Comparison of ENCODE assay signal across 8 cellular contexts in the genomic region with DNA sequence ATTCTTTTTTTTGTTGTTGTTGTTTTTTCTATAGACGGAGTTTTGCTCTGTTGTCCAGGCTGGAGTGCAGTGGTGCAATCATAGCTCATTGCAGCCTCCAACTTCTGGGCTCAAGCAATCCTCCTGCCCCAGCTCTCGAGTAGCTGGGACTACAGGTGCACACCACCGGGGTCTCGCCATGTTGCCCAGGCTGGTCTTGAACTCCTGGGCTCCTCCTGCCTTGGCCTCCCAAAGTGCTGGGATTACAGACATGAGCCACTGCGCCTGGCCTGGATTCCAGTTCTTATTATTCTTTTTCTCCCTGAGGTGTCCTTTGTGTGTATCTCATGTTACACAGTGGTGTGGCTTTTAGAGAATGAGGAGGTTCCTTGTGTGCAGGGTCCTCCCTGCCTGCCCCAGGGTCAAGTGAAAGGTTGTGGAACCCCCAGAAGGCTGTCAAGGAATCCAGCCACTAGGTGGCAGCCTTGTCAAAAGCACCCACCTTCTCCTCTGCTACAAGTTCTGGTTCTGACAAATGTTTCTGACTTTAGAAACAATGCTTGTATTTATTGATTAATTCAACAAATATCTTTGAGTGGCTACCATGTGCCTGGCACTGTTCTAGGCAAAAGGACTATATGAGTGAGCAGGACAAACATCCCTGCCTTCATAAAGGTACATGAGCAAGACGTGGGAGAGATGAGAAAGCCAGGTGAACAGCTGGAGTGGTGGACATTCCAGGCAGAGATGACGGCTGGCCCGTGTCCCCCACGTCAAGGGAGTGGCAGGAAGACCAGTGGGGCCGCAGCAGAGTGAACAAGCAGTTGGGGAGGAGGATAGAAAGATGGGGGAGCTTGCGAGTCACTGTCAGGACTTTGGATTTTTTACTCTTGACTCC.
DNase-seq lines count a peak whose midpoint lies in the region; ATAC-seq and TF ChIP-seq lines count a peak whose summit lies in the region.

No MANE protein-coding gene starts in this region.

- H3K79me1 ChIP-seq in neuronal stem cell (ENCODE audit: low read depth, low read length) = no peaks in the 10 kb centered on the region

- no peak overlapping the region for H3K4ac ChIP-seq in neuronal stem cell (ENCODE audit: low read length)

- H3K18ac ChIP-seq in neuronal stem cell (ENCODE audit: low read length) = no peak overlapping the region

- no peak overlapping the region for H3K4me3 Mint-ChIP-seq in activated T-helper 17 cell treated with anti-CD3 and anti-CD28 coated beads, Interleukin-2, amount 50 U/mL, for 72 hours
- H3K4me3 Mint-ChIP-seq in stimulated activated naive CD8-positive, alpha-beta T cell treated with anti-CD3 and anti-CD28 coated beads, Interleukin-15, amount 100 ng/mL, for 72 hours = no peak overlapping the region

- H3K36me3 ChIP-seq in BJ (ENCODE audit: control insufficient read depth, insufficient read depth, low read length) = no peaks in the 10 kb centered on the region
- H3K36me3 ChIP-seq in neuronal stem cell (replicated peaks in 1 of 2; ENCODE audit: control insufficient read depth in 2 of 2, insufficient read depth in 2 of 2, low read length in 2 of 2) = no peaks in the 10 kb centered on the region

- H2BK15ac ChIP-seq in neuronal stem cell (ENCODE audit: low read length) = no peak overlapping the region

- DNase-seq in BJ (ENCODE audit: low read depth) (no peak), HFF-Myc (ENCODE audit: extremely low read depth, low read depth) (peak; percentile 22), RKO (ENCODE audit: low spot score) (peak; percentile 56), fibroblast of peridontal ligament (ENCODE audit: extremely low read depth) (peak; percentile 78), neuronal stem cell (ENCODE audit: low spot score) (peak; percentile 71)
- DNase-seq in stimulated activated naive CD8-positive, alpha-beta T cell treated with anti-CD3 and anti-CD28 coated beads, Interleukin-15, amount 100 ng/mL, for 72 hours = peak; percentile 63 to 66

- H2BK12ac ChIP-seq in neuronal stem cell (ENCODE audit: low read length) = no peak overlapping the region

- no peak overlapping the region for H2AFZ ChIP-seq in neuronal stem cell (ENCODE audit: low read length)

- H3K9me3 Mint-ChIP-seq in activated T-helper 17 cell treated with anti-CD3 and anti-CD28 coated beads, Interleukin-2, amount 50 U/mL, for 72 hours = no peaks in the 10 kb centered on the region
- no peaks in the 10 kb centered on the region for H3K9me3 Mint-ChIP-seq in stimulated activated naive CD8-positive, alpha-beta T cell treated with anti-CD3 and anti-CD28 coated beads, Interleukin-15, amount 100 ng/mL, for 72 hours

- POLR2A ChIA-PET in BJ (lab: Charles Lee) = no interaction called here

- H4K91ac ChIP-seq in neuronal stem cell (ENCODE audit: low read depth, low read length, poor library complexity) = no peak overlapping the region

- CTCF ChIA-PET in BJ (lab: Yijun Ruan, JAX) = interaction anchor here (0.6 to 4.1 kb wide), 35 partner anchors 8 to 929 kb away, joined by 3 to 46 read pairs (median 4); partner anchors contain the start of gene AKAP10

- no peaks in the 10 kb centered on the region for H3K4me1 Mint-ChIP-seq in activated T-helper 17 cell treated with anti-CD3 and anti-CD28 coated beads, Interleukin-2, amount 50 U/mL, for 72 hours
- H3K4me1 Mint-ChIP-seq in stimulated activated naive CD8-positive, alpha-beta T cell treated with anti-CD3 and anti-CD28 coated beads, Interleukin-15, amount 100 ng/mL, for 72 hours = no peaks in the 10 kb centered on the region

- H3K27me3 ChIP-seq in BJ (ENCODE audit: control insufficient read depth, insufficient read depth, low read length) (no peaks in the 10 kb centered on the region), neuronal stem cell (ENCODE audit: control insufficient read depth in 3 of 3, insufficient read depth in 3 of 3, low read depth in 1 of 3, low read length in 3 of 3) (peaks cover 0 to 3% (median 0%) of the 10 kb centered on the region in 3 experiments)

- peak; percentile 88 for TF ChIP-seq CTCF in BJ (IDR thresholded peaks at IDR 0.05; ENCODE audit: insufficient read depth, low read depth, low read length)
- TF ChIP-seq CTCF in HFF-Myc (IDR thresholded peaks at IDR 0.05; ENCODE audit: low read depth, low read length, missing control alignments) = peak; percentile 93

- ATAC-seq in activated T-helper 17 cell treated with anti-CD3 and anti-CD28 coated beads, Interleukin-2, amount 50 U/mL, for 72 hours (replicated peaks) = peak; percentile 70
- ATAC-seq in stimulated activated naive CD8-positive, alpha-beta T cell treated with anti-CD3 and anti-CD28 coated beads, Interleukin-15, amount 100 ng/mL, for 72 hours = peak; percentile 79
- ATAC-seq in GM21825 (IDR thresholded peaks at IDR 0.05; ENCODE audit: unreplicated experiment) = no peak

- H2BK120ac ChIP-seq in neuronal stem cell (ENCODE audit: low read depth, low read length) = no peak overlapping the region

- peak overlapping the region; percentile 57 for H3K23ac ChIP-seq in neuronal stem cell (ENCODE audit: low read depth, low read length, poor library complexity)

- H3K4me1 ChIP-seq in neuronal stem cell (ENCODE audit: control insufficient read depth in 2 of 2, insufficient read depth in 1 of 2, low read depth in 1 of 2, low read length in 2 of 2) = no peaks in the 10 kb centered on the region

- H2AK5ac ChIP-seq in neuronal stem cell (ENCODE audit: low read depth, low read length) = peak overlapping the region; percentile 8

- H4K8ac ChIP-seq in neuronal stem cell (ENCODE audit: low read depth, low read length) = no peak overlapping the region

- no CpG with 5 or more reads among the region's 11 CpGs for WGBS in neuronal stem cell (ENCODE audit: extremely low coverage in 2 of 2, insufficient read length in 2 of 2, insufficient replicate concordance in 1 of 2), 2 donors

- no peak overlapping the region for H3K9ac ChIP-seq in neuronal stem cell (ENCODE audit: low read depth, low read length, poor library complexity)

- H3K27ac Mint-ChIP-seq in activated T-helper 17 cell treated with anti-CD3 and anti-CD28 coated beads, Interleukin-2, amount 50 U/mL, for 72 hours = no peak overlapping the region
- no peak overlapping the region for H3K27ac Mint-ChIP-seq in stimulated activated naive CD8-positive, alpha-beta T cell treated with anti-CD3 and anti-CD28 coated beads, Interleukin-15, amount 100 ng/mL, for 72 hours

- H3K14ac ChIP-seq in neuronal stem cell (ENCODE audit: low read length) = no peak overlapping the region

- H3K27ac ChIP-seq in neuronal stem cell (replicated peaks; ENCODE audit: low read length) = no peak overlapping the region

- no peak overlapping the region for H3K4me2 ChIP-seq in neuronal stem cell (ENCODE audit: insufficient read depth, low read length, poor library complexity, severe bottlenecking)

- H3K4me3 ChIP-seq in BJ (ENCODE audit: low read depth, low read length) (no peak overlapping the region), HFF-Myc (replicated peaks; ENCODE audit: low read depth, low read length) (no peak overlapping the region), neuronal stem cell (ENCODE audit: low read length in 2 of 2) (no peak overlapping the region)

- no peaks in the 10 kb centered on the region for H3K36me3 Mint-ChIP-seq in activated T-helper 17 cell treated with anti-CD3 and anti-CD28 coated beads, Interleukin-2, amount 50 U/mL, for 72 hours (ENCODE audit: low read depth)

- no peak overlapping the region for H2BK5ac ChIP-seq in neuronal stem cell (ENCODE audit: low read length)

- H3K9me3 ChIP-seq in neuronal stem cell (replicated peaks in 1 of 2; ENCODE audit: control insufficient read depth in 2 of 2, insufficient read depth in 1 of 2, low read depth in 1 of 2, low read length in 2 of 2) = no peaks in the 10 kb centered on the region

- H3K27me3 Mint-ChIP-seq in activated T-helper 17 cell treated with anti-CD3 and anti-CD28 coated beads, Interleukin-2, amount 50 U/mL, for 72 hours = peaks cover 3% of the 10 kb centered on the region
- no peaks in the 10 kb centered on the region for H3K27me3 Mint-ChIP-seq in stimulated activated naive CD8-positive, alpha-beta T cell treated with anti-CD3 and anti-CD28 coated beads, Interleukin-15, amount 100 ng/mL, for 72 hours
